Comparison of ENCODE assay signal across 9 cellular contexts in genomic region chr5:119274767-119275130, GRCh38.
A peak's percentile ranks its signal among the peaks of the same experiment; 100 is the strongest.
DNase-seq lines count a peak whose midpoint lies in the region; ATAC-seq and TF ChIP-seq lines count a peak whose summit lies in the region.
"Had no signal": no experiment of that assay in that cellular context is flagged by ENCODE, and none has a peak within 500 bp of the region (broad histone marks: within the 10 kb centered on the region; RNA-seq: fewer than 3 reads in every experiment).

No MANE protein-coding gene starts in this region.

- TF ChIP-seq POLR2A in HCT116 (IDR thresholded peaks at IDR 0.05; ENCODE audit: borderline replicate concordance, extremely low read depth, insufficient read depth, insufficient read length) (no peak), Peyer's patch (IDR thresholded peaks at IDR 0.05) (no peak), uterus (IDR thresholded peaks at IDR 0.05) (no peak)

- no peaks in the 10 kb centered on the region for H4K20me1 ChIP-seq in HCT116 (ENCODE audit: insufficient read depth)

- peak overlapping the region; percentile 38 for H3K9ac ChIP-seq in HCT116 (ENCODE audit: low read length)

- no TSS peak for BruUV-seq in HCT116 (replicated peaks; lab: Mats Ljungman, UMichigan)

- H3K27ac ChIP-seq in HCT116 (ENCODE audit: low read depth, low read length) (peak overlapping the region; percentile 53), Peyer's patch (peak overlapping the region; percentile 53 to 97 (median 71)), uterus (no peak overlapping the region)
- H3K27ac ChIP-seq: SJSA1 had no signal

- peaks cover 30 to 38% of the 10 kb centered on the region in 2 experiments for H3K4me1 ChIP-seq in HCT116 (ENCODE audit: control insufficient read depth in 1 of 2, insufficient read depth in 2 of 2, low read length in 2 of 2)
- peaks cover 6 to 44% (median 20%) of the 10 kb centered on the region in 4 donors for H3K4me1 ChIP-seq in Peyer's patch
- no peaks in the 10 kb centered on the region for H3K4me1 ChIP-seq in uterus

- TF ChIP-seq CTCF in HCT116 (IDR thresholded peaks at IDR 0.05 in 2 of 3, conservative IDR thresholded peaks at IDR 0.05 in 1 of 3; ENCODE audit: borderline replicate concordance in 1 of 3, insufficient read depth in 1 of 3, low read depth in 2 of 3, low read length in 2 of 3) (no peak), Peyer's patch (IDR thresholded peaks at IDR 0.05) (no peak), fibroblast of mammary gland (conservative IDR thresholded peaks at IDR 0.05; ENCODE audit: control insufficient read depth, insufficient read depth, low read depth, low read length) (no peak), uterus (IDR thresholded peaks at IDR 0.05) (no peak)

- CTCF ChIA-PET in HCT116 (lab: Charles Lee) = interaction anchor here (1.1 to 1.2 kb wide), 2 partner anchors 63 to 287 kb away, joined by 3 to 9 read pairs; partner anchors contain the start of gene DTWD2

- DNase-seq in ELR (ENCODE audit: low read depth) (peak; percentile 83), HCT116 (ENCODE audit: low read depth, low spot score) (peak; percentile 18), Peyer's patch (no peak), fibroblast of mammary gland (ENCODE audit: low read depth) (peak; percentile 78), retina (no peak), uterus (no peak)
- no peak for DNase-seq in stimulated activated CD4-positive, alpha-beta T cell treated with anti-CD3 and anti-CD28 coated beads, Interleukin-2, amount 100 ng/mL, for 24 hours

- H3K4me3 ChIP-seq in HCT116 (replicated peaks in 1 of 2; ENCODE audit: low read depth in 1 of 2, low read length in 2 of 2) = peak overlapping the region in 1 of 2 experiments; percentile 34; a peak in 2 of 4 replicates
- peak overlapping the region in 1 of 4 donors; percentile 8 for H3K4me3 ChIP-seq in Peyer's patch
- H3K4me3 ChIP-seq in fibroblast of mammary gland (ENCODE audit: control insufficient read depth, low read depth, low read length) = no peak overlapping the region
- no peak overlapping the region for H3K4me3 ChIP-seq in uterus
- H3K4me3 ChIP-seq: SJSA1 had no signal

- H3K4me2 ChIP-seq in HCT116 (ENCODE audit: low read length) = peak overlapping the region; percentile 73

- no peaks in the 10 kb centered on the region for H3K9me2 ChIP-seq in HCT116 (ENCODE audit: insufficient read depth)

- no peaks in the 10 kb centered on the region for H3K27me3 ChIP-seq in HCT116 (ENCODE audit: insufficient read depth, low read length)
- no peaks in the 10 kb centered on the region for H3K27me3 ChIP-seq in Peyer's patch
- H3K27me3 ChIP-seq in uterus = no peaks in the 10 kb centered on the region
- H3K27me3 ChIP-seq: SJSA1 had no signal

- no peak for TF ChIP-seq RAD21 in HCT116 (IDR thresholded peaks at IDR 0.05; ENCODE audit: low read depth)

- H3K9me3 ChIP-seq in HCT116 (ENCODE audit: control insufficient read depth in 1 of 2, insufficient read depth in 1 of 2, low read depth in 1 of 2, low read length in 2 of 2) = no peaks in the 10 kb centered on the region
- no peaks in the 10 kb centered on the region for H3K9me3 ChIP-seq in Peyer's patch
- H3K9me3 ChIP-seq in uterus = no peaks in the 10 kb centered on the region
- H3K9me3 ChIP-seq: SJSA1 had no signal

- RAD21 ChIA-PET in HCT116 (lab: Charles Lee; ENCODE audit: low non-redundant PET in 1 of 2, low total read pairs in 2 of 2, uncharacterized antibody in 2 of 2, unreplicated experiment in 2 of 2) = interaction anchor here in 1 of 2 experiments (0.6 kb wide), 1 partner anchor 50 kb away, joined by 3 read pairs; no protein-coding TSS in a partner anchor

- no peaks in the 10 kb centered on the region for H3K36me3 ChIP-seq in HCT116 (ENCODE audit: control insufficient read depth in 1 of 2, insufficient read depth in 2 of 2, low read length in 2 of 2)
- no peaks in the 10 kb centered on the region for H3K36me3 ChIP-seq in Peyer's patch
- no peaks in the 10 kb centered on the region for H3K36me3 ChIP-seq in uterus
- H3K36me3 ChIP-seq: SJSA1 had no signal

- POLR2A ChIA-PET in HCT116 (lab: Charles Lee) = interaction anchor here (1.4 kb wide), 1 partner anchor 204 kb away, joined by 5 read pairs; the partner anchor contains the start of gene DMXL1

- no peak overlapping the region for H2AFZ ChIP-seq in HCT116 (ENCODE audit: low read depth, low read length, poor library complexity, severe bottlenecking)

- intact Hi-C loops in HCT116 (cut with micrococcal nuclease) (no loop called here), uterus (cut with DNase I; ENCODE audit: low total_unique reads) (no loop called here)

- ATAC-seq in HCT116 (peak; percentile 41), GM18861 (IDR thresholded peaks at IDR 0.05; ENCODE audit: unreplicated experiment) (no peak)

- peaks cover 8% of the 10 kb centered on the region for H3K79me2 ChIP-seq in HCT116 (ENCODE audit: insufficient read depth, low read length)

TF ChIP-seq in HCT116, 20 proteins besides CTCF, POLR2A, EP300 and RAD21:
- TF ChIP-seq SRF (IDR thresholded peaks at IDR 0.05; ENCODE audit: low read depth) (0 out of 2 replicates have a peak, but pooled peaks have one; percentile 9), EGR1 (IDR thresholded peaks at IDR 0.05; ENCODE audit: low read depth) (no peak)
TF ChIP-seq in HCT116: peak in this region for 1.

Comparison
In these comparisons a context has a peak if more than half of its experiments do, and no peak if none do; other contexts are left out.
1. DNase-seq: peak in ELR (single experiment), HCT116 (single experiment) and fibroblast of mammary gland (single experiment); none in Peyer's patch (0 of 3), retina (single experiment), uterus (0 of 2) and stimulated activated CD4-positive, alpha-beta T cell treated with anti-CD3 and anti-CD28 coated beads, Interleukin-2, amount 100 ng/mL, for 24 hours (0 of 2).
2. H3K27ac ChIP-seq: peak in HCT116 (single experiment) and Peyer's patch (4 of 4); none in uterus (0 of 2).